In genomic region chr19:51689751-51690358, GRCh38 we compare ENCODE assay signal across 8 cellular contexts. TPM values are rescaled to one million over a fixed set of nuclear protein-coding genes. Genes with fewer than 3 reads are reported as not detected.
DNase-seq lines count a peak whose midpoint lies in the region; ATAC-seq and TF ChIP-seq lines count a peak whose summit lies in the region.

No MANE protein-coding gene starts in this region.

- H3K36me3 ChIP-seq in adipocyte (ENCODE audit: control insufficient read depth, insufficient read depth, low read length, severe bottlenecking), result peaks cover 14% of the 10 kb centered on the region
- H3K36me3 ChIP-seq in hepatocyte (replicated peaks; ENCODE audit: insufficient read depth, low read depth), result no peaks in the 10 kb centered on the region
- no peaks in the 10 kb centered on the region for H3K36me3 ChIP-seq in rectal smooth muscle tissue (ENCODE audit: control insufficient read depth, insufficient read depth, low read length)

- H3K27ac ChIP-seq in hepatocyte (peak overlapping the region; percentile 98), rectal smooth muscle tissue (ENCODE audit: low read depth, low read length) (peak overlapping the region; percentile 90)

- TF ChIP-seq CTCF in AG10803 (conservative IDR thresholded peaks at IDR 0.05; ENCODE audit: low read length), result no peak
- TF ChIP-seq CTCF in hepatocyte (IDR thresholded peaks at IDR 0.05; ENCODE audit: poor library complexity), result no peak

- H3K9me3 ChIP-seq in adipocyte (ENCODE audit: control insufficient read depth, low read length) (no peaks in the 10 kb centered on the region), hepatocyte (ENCODE audit: low read depth) (no peaks in the 10 kb centered on the region)

- peak overlapping the region; percentile 92 for H3K4me2 ChIP-seq in hepatocyte

- H3K27me3 ChIP-seq in adipocyte (replicated peaks; ENCODE audit: control insufficient read depth, insufficient read depth, low read length) (no peaks in the 10 kb centered on the region), hepatocyte (no peaks in the 10 kb centered on the region), rectal smooth muscle tissue (ENCODE audit: control insufficient read depth, insufficient read depth, low read length) (peaks cover 2% of the 10 kb centered on the region)

- peaks cover 31% of the 10 kb centered on the region for H3K4me1 ChIP-seq in adipocyte (ENCODE audit: control insufficient read depth, insufficient read depth, low read length)
- H3K4me1 ChIP-seq in hepatocyte (ENCODE audit: insufficient read depth), result peaks cover 20% of the 10 kb centered on the region
- peaks cover 17% of the 10 kb centered on the region for H3K4me1 ChIP-seq in rectal smooth muscle tissue (ENCODE audit: control insufficient read depth, insufficient read depth, low read length)

- H3K9me2 ChIP-seq in hepatocyte (replicated peaks; ENCODE audit: insufficient read depth), result no peaks in the 10 kb centered on the region

- 3% methylated on average over 3 of the region's 19 CpGs for WGBS in hepatocyte (ENCODE audit: low lambda C conversion rate, missing lambda C conversion rate)

- H3K4me3 ChIP-seq in AG10803 (ENCODE audit: low read length), result peak overlapping the region; percentile 98
- peak overlapping the region; percentile 99 for H3K4me3 ChIP-seq in adipocyte (ENCODE audit: low read length)
- H3K4me3 ChIP-seq in hepatocyte, result peak overlapping the region; percentile 98
- peak overlapping the region; percentile 84 for H3K4me3 ChIP-seq in rectal smooth muscle tissue (ENCODE audit: low read length)

- H3K9ac ChIP-seq in adipocyte (ENCODE audit: low read length), result peak overlapping the region; percentile 95
- H3K9ac ChIP-seq in rectal smooth muscle tissue (ENCODE audit: low read length), result no peak overlapping the region

- peak; percentile 35 for DNase-seq in AG10803 (ENCODE audit: low read depth)
- peak; percentile 55 for DNase-seq in HK-2 (ENCODE audit: unreplicated experiment)
- peak; percentile 72 for DNase-seq in adipocyte (ENCODE audit: low read depth)
- DNase-seq in hepatocyte (ENCODE audit: low spot score), result peak; percentile 69
- no peak for DNase-seq in NCI-H1694 treated with DMSO at 0.1 percent for 48 hours (lab: John Stamatoyannopoulos, UW)

- ATAC-seq in HG02623 (IDR thresholded peaks at IDR 0.05; ENCODE audit: unreplicated experiment) (no peak), GM21825 (IDR thresholded peaks at IDR 0.05; ENCODE audit: unreplicated experiment) (no peak)

- peaks cover 38% of the 10 kb centered on the region for H4K20me1 ChIP-seq in hepatocyte (ENCODE audit: insufficient read depth, poor library complexity, severe bottlenecking)

- peaks cover 77% of the 10 kb centered on the region for H3K79me2 ChIP-seq in hepatocyte

- H2AFZ ChIP-seq in hepatocyte, result peak overlapping the region; percentile 53

RNA-seq across cellular contexts. Expression of gene SPACA6, which starts 3.3 kb away (rescaled TPM):
- 6.9 and 7.2 TPM in 2 replicates for total RNA-seq in hepatocyte
- polyA plus RNA-seq in hepatocyte, result 13.1 and 17.7 TPM in 2 replicates

RNA-seq across cellular contexts. Expression of gene HAS1, which starts 33.9 kb away (rescaled TPM):
- 0.13 TPM in 1 of 2 replicates, not detected in the other for total RNA-seq in hepatocyte
- polyA plus RNA-seq in hepatocyte, result 0.07 and 1.4 TPM in 2 replicates

RNA-seq across cellular contexts. Expression of gene SIGLEC14, which starts 43.2 kb away (rescaled TPM):
- 0.13 TPM in 1 of 2 replicates, not detected in the other for total RNA-seq in hepatocyte
- polyA plus RNA-seq in hepatocyte, result 0.15 and 0.47 TPM in 2 replicates

RNA-seq across cellular contexts. Expression of gene SIGLEC5, which starts 59.7 kb away (rescaled TPM):
- total RNA-seq in hepatocyte, result not detected in 2 replicates
- not detected in 2 replicates for polyA plus RNA-seq in hepatocyte
